ENCODE assay signal across 17 cellular contexts in genomic region chr1:201377611-201378092, GRCh38. TPM values are rescaled to one million over a fixed set of nuclear protein-coding genes. Genes with fewer than 3 reads are reported as not detected.
DNase-seq lines count a peak whose midpoint lies in the region; ATAC-seq and TF ChIP-seq lines count a peak whose summit lies in the region.
"Had no signal": no experiment of that assay in that cellular context is flagged by ENCODE, and none has a peak within 500 bp of the region (broad histone marks: within the 10 kb centered on the region; RNA-seq: fewer than 3 reads in every experiment).

TSS of gene TNNT2 (minus strand) at chr1:201377680. CDS start at chr1:201373254, 4,426 bp downstream.

- H3K9me3 ChIP-seq in suprapubic skin = no peaks in the 10 kb centered on the region
- H3K9me3 ChIP-seq: thoracic aorta had no signal

- TF ChIP-seq CTCF in coronary artery (IDR thresholded peaks at IDR 0.05) (no peak), suprapubic skin (IDR thresholded peaks at IDR 0.05) (no peak)

- H3K27ac ChIP-seq in coronary artery = peak within 1 kb of the TSS in 1 of 2 donors; percentile 28
- no peak within 1 kb of the TSS for H3K27ac ChIP-seq in suprapubic skin
- H3K27ac ChIP-seq: thoracic aorta had no signal

- no peak for TF ChIP-seq EP300 in suprapubic skin (IDR thresholded peaks at IDR 0.05)

- H3K4me3 ChIP-seq in coronary artery = peak within 1 kb of the TSS; percentile 14
- H3K4me3 ChIP-seq in suprapubic skin = no peak within 1 kb of the TSS
- H3K4me3 ChIP-seq: thoracic aorta had no signal

- ATAC-seq in HG03342 (IDR thresholded peaks at IDR 0.05; ENCODE audit: unreplicated experiment) = no peak
- ATAC-seq: T-cell had no signal

- DNase-seq in NCI-H2171 (lab: John Stamatoyannopoulos, UW) (peak; percentile 63), coronary artery (ENCODE audit: low spot score) (no peak), iPS-NIHi7 (ENCODE audit: extremely low spot score) (peak; percentile 50), suprapubic skin (ENCODE audit: low spot score in 2 of 2) (no peak)
- DNase-seq in activated T-cell treated with anti-CD3 and anti-CD28 coated beads, Interleukin-2, amount 50 U/mL, for 1 hour = no peak
- no peak for DNase-seq in stimulated activated CD4-positive, alpha-beta T cell treated with anti-CD3 and anti-CD28 coated beads, Interleukin-4, amount 100 ng/mL, for 4 hours
- no peak for DNase-seq in stimulated activated CD4-positive, alpha-beta T cell treated with anti-CD3 and anti-CD28 coated beads, Interleukin-4, amount 100 ng/mL, for 1 hour
- DNase-seq: activated CD4-positive, alpha-beta T cell treated with anti-CD3 and anti-CD28 coated beads for 1 hour; activated T-cell treated with anti-CD3 and anti-CD28 coated beads for 4 hours; CD4-positive, alpha-beta memory T cell; NCI-H2107; stimulated activated CD4-positive, alpha-beta T cell treated with anti-CD3 and anti-CD28 coated beads, Interleukin-12 subunit alpha, Interleukin-12 subunit beta, amount 100 ng/mL, for 4 hours; T-cell had no signal

- peaks cover 28% of the 10 kb centered on the region for H3K27me3 ChIP-seq in suprapubic skin

- H3K4me1 ChIP-seq in suprapubic skin = peaks cover 38% of the 10 kb centered on the region

- 78% methylated on average over 4 of the region's 9 CpGs for WGBS in suprapubic skin

- TF ChIP-seq POLR2A in suprapubic skin (IDR thresholded peaks at IDR 0.05) = no peak

- H3K36me3 ChIP-seq in suprapubic skin = no peaks in the 10 kb centered on the region
- H3K36me3 ChIP-seq: thoracic aorta had no signal

RNA-seq across cellular contexts. Expression of gene TNNT2, which starts in this region (rescaled TPM):
- total RNA-seq in suprapubic skin = 10 to 100 TPM in 3 of 4 donors, 1 to 10 TPM in 1; 7.9 to 54.6 (median 19.0) TPM
- total RNA-seq: CD4-positive, alpha-beta memory T cell; dermis microvascular lymphatic vessel endothelial cell; OCI-LY7; T-cell had no signal

Comparison
In these comparisons a context has a peak if more than half of its experiments do, and no peak if none do; other contexts are left out.
1. DNase-seq: peak in NCI-H2171 (single experiment) and iPS-NIHi7 (single experiment); none in coronary artery (single experiment), suprapubic skin (0 of 2), activated T-cell treated with anti-CD3 and anti-CD28 coated beads, Interleukin-2, amount 50 U/mL, for 1 hour (single experiment), stimulated activated CD4-positive, alpha-beta T cell treated with anti-CD3 and anti-CD28 coated beads, Interleukin-4, amount 100 ng/mL, for 4 hours (0 of 2) and stimulated activated CD4-positive, alpha-beta T cell treated with anti-CD3 and anti-CD28 coated beads, Interleukin-4, amount 100 ng/mL, for 1 hour (single experiment).